In the genomic region with DNA sequence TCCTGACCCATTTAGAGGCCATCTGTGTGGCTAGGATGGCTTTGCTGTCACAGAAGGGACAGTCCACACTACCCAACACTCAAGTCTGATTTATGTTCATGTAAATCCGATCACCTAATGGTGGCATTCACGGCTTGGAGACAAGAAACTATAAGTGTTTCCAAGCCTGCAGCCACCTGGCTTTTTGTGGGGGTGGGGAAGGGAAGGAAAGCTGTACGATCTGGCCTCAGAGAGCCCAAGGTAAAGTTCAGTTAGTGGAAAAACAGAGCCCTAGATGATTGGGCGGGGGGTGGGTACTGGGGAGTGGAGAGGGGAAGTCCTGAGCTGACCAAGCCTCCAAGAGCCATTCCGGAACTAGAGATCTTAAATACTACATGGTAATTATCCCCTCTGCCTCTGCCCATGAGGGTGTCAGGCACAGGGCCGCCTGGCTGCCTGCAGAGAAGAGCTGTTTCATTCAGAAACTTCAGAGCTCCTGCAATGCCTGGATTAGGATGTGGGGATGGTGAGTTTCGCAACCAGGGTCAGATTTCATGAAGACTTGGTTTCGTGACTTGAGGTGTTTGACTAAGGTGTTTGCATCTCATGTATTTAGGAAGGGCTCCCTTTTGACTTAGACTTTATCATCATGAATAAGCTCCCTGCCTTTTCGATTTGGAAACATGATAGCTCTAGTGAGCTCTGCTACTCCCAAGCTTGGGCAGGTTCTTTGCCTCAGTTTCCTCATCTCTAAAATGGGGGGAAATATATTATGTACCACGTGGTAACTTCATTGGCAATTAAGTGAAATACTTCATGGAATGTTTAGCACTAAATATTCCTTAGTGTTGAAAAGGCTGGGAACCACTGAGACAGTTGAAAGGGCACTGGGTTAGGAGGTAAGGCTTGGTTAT, we compare ENCODE assay signal across 14 cellular contexts. TPM values are rescaled to one million over a fixed set of nuclear protein-coding genes. Genes with fewer than 3 reads are reported as not detected.
DNase-seq lines count a peak whose midpoint lies in the region; ATAC-seq and TF ChIP-seq lines count a peak whose summit lies in the region.
"Had no signal": no experiment of that assay in that cellular context is flagged by ENCODE, and none has a peak within 500 bp of the region (broad histone marks: within the 10 kb centered on the region; RNA-seq: fewer than 3 reads in every experiment).

No MANE protein-coding gene starts in this region.

- POLR2A ChIA-PET in WTC11 (lab: Charles Lee), result interaction anchor here (0.6 to 1.0 kb wide), 3 partner anchors 8 to 13 kb away, joined by 3 to 4 read pairs (median 3); partner anchors contain the start of gene TIMP3
- POLR2A ChIA-PET in activated CD4-positive, alpha-beta memory T cell treated with anti-CD3 and anti-CD28 coated beads, Interleukin-2, amount 10 ng/mL, durations not matched to agents 7 days and 5 days (lab: Charles Lee), result no interaction called here

- no peaks in the 10 kb centered on the region for H3K9me3 Mint-ChIP-seq in WTC11
- no peaks in the 10 kb centered on the region for H3K9me3 Mint-ChIP-seq in activated CD4-positive, alpha-beta memory T cell treated with anti-CD3 and anti-CD28 coated beads, Interleukin-2, amount 10 ng/mL, durations not matched to agents 7 days and 5 days
- H3K9me3 Mint-ChIP-seq: activated T-cell treated with anti-CD3 and anti-CD28 coated beads, Interleukin-2, amount 50 U/mL, for 4 hours had no signal

- H3K4me3 ChIP-seq in heart right ventricle, result peak overlapping the region in 1 of 10 donors; percentile 3
- no peak overlapping the region for H3K4me3 ChIP-seq in upper lobe of right lung
- H3K4me3 ChIP-seq: tibial nerve had no signal

- no peak overlapping the region; the same call in 1 of the 2 replicates for H3K27ac Mint-ChIP-seq in WTC11
- H3K27ac Mint-ChIP-seq in activated CD4-positive, alpha-beta memory T cell treated with anti-CD3 and anti-CD28 coated beads, Interleukin-2, amount 10 ng/mL, durations not matched to agents 7 days and 5 days, result no peak overlapping the region

- peaks cover 35% of the 10 kb centered on the region for H3K4me1 Mint-ChIP-seq in WTC11
- no peaks in the 10 kb centered on the region for H3K4me1 Mint-ChIP-seq in activated CD4-positive, alpha-beta memory T cell treated with anti-CD3 and anti-CD28 coated beads, Interleukin-2, amount 10 ng/mL, durations not matched to agents 7 days and 5 days

- 62 to 68% methylated on average over 10 of the region's 10 CpGs for WGBS in heart right ventricle, 2 donors

- H3K4me3 Mint-ChIP-seq in WTC11, result no peak overlapping the region
- no peak overlapping the region for H3K4me3 Mint-ChIP-seq in activated CD4-positive, alpha-beta memory T cell treated with anti-CD3 and anti-CD28 coated beads, Interleukin-2, amount 10 ng/mL, durations not matched to agents 7 days and 5 days
- H3K4me3 Mint-ChIP-seq: activated T-cell treated with anti-CD3 and anti-CD28 coated beads, Interleukin-2, amount 50 U/mL, for 4 hours had no signal

- peaks cover 0 to 18% (median 0%) of the 10 kb centered on the region in 9 donors for H3K36me3 ChIP-seq in heart right ventricle
- H3K36me3 ChIP-seq in upper lobe of right lung, result peaks cover 53% of the 10 kb centered on the region

- H3K27ac ChIP-seq in heart right ventricle, result peak overlapping the region in 8 of 10 donors; percentile 33 to 61 (median 50)
- no peak overlapping the region for H3K27ac ChIP-seq in upper lobe of right lung

- intact Hi-C loops in heart right ventricle (cut with DNase I), result no loop called here
- intact Hi-C loops in cardiac septum (cut with DNase I), result no loop called here
- intact Hi-C loops in upper lobe of right lung (cut with DNase I), result no loop called here

- no peaks in the 10 kb centered on the region for H3K27me3 Mint-ChIP-seq in WTC11 (ENCODE audit: low read depth)
- H3K27me3 Mint-ChIP-seq in activated CD4-positive, alpha-beta memory T cell treated with anti-CD3 and anti-CD28 coated beads, Interleukin-2, amount 10 ng/mL, durations not matched to agents 7 days and 5 days, result peaks cover 5% of the 10 kb centered on the region

- H3K4me1 ChIP-seq in heart right ventricle (peaks cover 34 to 97% (median 92%) of the 10 kb centered on the region in 9 donors), upper lobe of right lung (peaks cover 82% of the 10 kb centered on the region)

- ATAC-seq in heart right ventricle (peak in 2 of 8 donors; percentile 18 to 24), WTC11 (peak; percentile 87), upper lobe of right lung (peak; percentile 13), GM21381 (IDR thresholded peaks at IDR 0.05; ENCODE audit: unreplicated experiment) (no peak)
- ATAC-seq: activated T-cell treated with anti-CD3 and anti-CD28 coated beads, Interleukin-2, amount 50 U/mL, for 4 hours had no signal

- CTCF ChIA-PET in WTC11 (lab: Charles Lee), result interaction anchor here (0.9 to 5.8 kb wide), 7 partner anchors 9 to 291 kb away, joined by 3 to 53 read pairs (median 4); partner anchors contain the start of gene TIMP3
- CTCF ChIA-PET in activated CD4-positive, alpha-beta memory T cell treated with anti-CD3 and anti-CD28 coated beads, Interleukin-2, amount 10 ng/mL, durations not matched to agents 7 days and 5 days (lab: Charles Lee), result no interaction called here

- TF ChIP-seq CTCF in heart right ventricle (IDR thresholded peaks at IDR 0.05) (no peak), WTC11 (IDR thresholded peaks at IDR 0.05) (no peak), upper lobe of right lung (IDR thresholded peaks at IDR 0.05) (no peak)

- H3K9me3 ChIP-seq in heart right ventricle, result no peaks in the 10 kb centered on the region
- no peaks in the 10 kb centered on the region for H3K9me3 ChIP-seq in upper lobe of right lung
- H3K9me3 ChIP-seq: tibial nerve had no signal

- no peaks in the 10 kb centered on the region for H3K36me3 Mint-ChIP-seq in WTC11
- no peaks in the 10 kb centered on the region for H3K36me3 Mint-ChIP-seq in activated CD4-positive, alpha-beta memory T cell treated with anti-CD3 and anti-CD28 coated beads, Interleukin-2, amount 10 ng/mL, durations not matched to agents 7 days and 5 days (ENCODE audit: low read depth)

- H3K27me3 ChIP-seq in heart right ventricle (no peaks in the 10 kb centered on the region), upper lobe of right lung (no peaks in the 10 kb centered on the region)
- H3K27me3 ChIP-seq: tibial nerve had no signal

- DNase-seq in heart right ventricle, result no peak
- no peak for DNase-seq in cardiac septum (ENCODE audit: low spot score)
- DNase-seq in WTC11 (ENCODE audit: low spot score), result peak; percentile 38
- DNase-seq in islet precursor cell, result peak; percentile 69
- no peak for DNase-seq in upper lobe of right lung
- DNase-seq in T1000 (lab: John Stamatoyannopoulos, UW), result no peak
- DNase-seq in activated CD4-positive, alpha-beta memory T cell treated with anti-CD3 and anti-CD28 coated beads, Interleukin-2, amount 10 ng/mL, durations not matched to agents 7 days and 5 days, result no peak
- DNase-seq: activated CD4-positive, alpha-beta T cell treated with anti-CD3 and anti-CD28 coated beads for 1 hour; activated T-cell treated with anti-CD3 and anti-CD28 coated beads, Interleukin-2, amount 50 U/mL, for 4 hours; effector CD4-positive, alpha-beta T cell; NCI-H187 treated with DMSO at 0.1 percent for 48 hours; SW 1271 had no signal

TF ChIP-seq in WTC11, 78 proteins besides CTCF, POLR2A, EP300 and RAD21 (continues in another document):
- TF ChIP-seq ELF4 (CRISPR knock-in tag; IDR thresholded peaks at IDR 0.05; ENCODE audit: low read depth), result no peak
- no peak for TF ChIP-seq ZNF671 (CRISPR knock-in tag; IDR thresholded peaks at IDR 0.05)
- TF ChIP-seq RELA (CRISPR knock-in tag; IDR thresholded peaks at IDR 0.05; ENCODE audit: borderline replicate concordance), result no peak
- TF ChIP-seq, protein P1, sequence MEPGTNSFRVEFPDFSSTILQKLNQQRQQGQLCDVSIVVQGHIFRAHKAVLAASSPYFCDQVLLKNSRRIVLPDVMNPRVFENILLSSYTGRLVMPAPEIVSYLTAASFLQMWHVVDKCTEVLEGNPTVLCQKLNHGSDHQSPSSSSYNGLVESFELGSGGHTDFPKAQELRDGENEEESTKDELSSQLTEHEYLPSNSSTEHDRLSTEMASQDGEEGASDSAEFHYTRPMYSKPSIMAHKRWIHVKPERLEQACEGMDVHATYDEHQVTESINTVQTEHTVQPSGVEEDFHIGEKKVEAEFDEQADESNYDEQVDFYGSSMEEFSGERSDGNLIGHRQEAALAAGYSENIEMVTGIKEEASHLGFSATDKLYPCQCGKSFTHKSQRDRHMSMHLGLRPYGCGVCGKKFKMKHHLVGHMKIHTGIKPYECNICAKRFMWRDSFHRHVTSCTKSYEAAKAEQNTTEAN (CRISPR knock-in tag; IDR thresholded peaks at IDR 0.05), result no peak
- no peak for TF ChIP-seq NFATC4 (CRISPR knock-in tag; IDR thresholded peaks at IDR 0.05)
- TF ChIP-seq, protein P2, sequence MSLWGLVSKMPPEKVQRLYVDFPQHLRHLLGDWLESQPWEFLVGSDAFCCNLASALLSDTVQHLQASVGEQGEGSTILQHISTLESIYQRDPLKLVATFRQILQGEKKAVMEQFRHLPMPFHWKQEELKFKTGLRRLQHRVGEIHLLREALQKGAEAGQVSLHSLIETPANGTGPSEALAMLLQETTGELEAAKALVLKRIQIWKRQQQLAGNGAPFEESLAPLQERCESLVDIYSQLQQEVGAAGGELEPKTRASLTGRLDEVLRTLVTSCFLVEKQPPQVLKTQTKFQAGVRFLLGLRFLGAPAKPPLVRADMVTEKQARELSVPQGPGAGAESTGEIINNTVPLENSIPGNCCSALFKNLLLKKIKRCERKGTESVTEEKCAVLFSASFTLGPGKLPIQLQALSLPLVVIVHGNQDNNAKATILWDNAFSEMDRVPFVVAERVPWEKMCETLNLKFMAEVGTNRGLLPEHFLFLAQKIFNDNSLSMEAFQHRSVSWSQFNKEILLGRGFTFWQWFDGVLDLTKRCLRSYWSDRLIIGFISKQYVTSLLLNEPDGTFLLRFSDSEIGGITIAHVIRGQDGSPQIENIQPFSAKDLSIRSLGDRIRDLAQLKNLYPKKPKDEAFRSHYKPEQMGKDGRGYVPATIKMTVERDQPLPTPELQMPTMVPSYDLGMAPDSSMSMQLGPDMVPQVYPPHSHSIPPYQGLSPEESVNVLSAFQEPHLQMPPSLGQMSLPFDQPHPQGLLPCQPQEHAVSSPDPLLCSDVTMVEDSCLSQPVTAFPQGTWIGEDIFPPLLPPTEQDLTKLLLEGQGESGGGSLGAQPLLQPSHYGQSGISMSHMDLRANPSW (CRISPR knock-in tag; conservative IDR thresholded peaks at IDR 0.05; ENCODE audit: low read depth), result no peak
- TF ChIP-seq ZNF317 (CRISPR knock-in tag; IDR thresholded peaks at IDR 0.05; ENCODE audit: borderline replicate concordance, low read depth), result no peak
- no peak for TF ChIP-seq GABPB1 (CRISPR knock-in tag; IDR thresholded peaks at IDR 0.05)
- no peak for TF ChIP-seq ZBTB21 (CRISPR knock-in tag; IDR thresholded peaks at IDR 0.05; ENCODE audit: borderline replicate concordance)
- TF ChIP-seq ZNF219 (CRISPR knock-in tag; IDR thresholded peaks at IDR 0.05; ENCODE audit: borderline replicate concordance), result no peak

RNA-seq across cellular contexts. Expression of gene TIMP3, which starts 9.0 kb away (rescaled TPM):
- 100 to 1,000 TPM in 9 of 10 donors, 10 to 100 TPM in 1; 91.9 to 380 (median 166) TPM for total RNA-seq in heart right ventricle
- 100 to 1,000 TPM; 134 to 173 TPM for polyA plus RNA-seq in heart right ventricle
- 116 TPM for total RNA-seq in cardiac septum
- total RNA-seq in WTC11 (2021), result 3.3 to 4.0 TPM (median 4.0 TPM) in 3 replicates
- total RNA-seq in upper lobe of right lung, result 749 TPM
- total RNA-seq in activated CD4-positive, alpha-beta memory T cell treated with anti-CD3 and anti-CD28 coated beads, Interleukin-2, amount 10 ng/mL, durations not matched to agents 7 days and 5 days, result not detected

Comparison
In these comparisons a context has a peak if more than half of its experiments do, and no peak if none do; other contexts are left out.
1. DNase-seq: peak in WTC11 (single experiment) and islet precursor cell (single experiment); none in heart right ventricle (0 of 2), cardiac septum (single experiment), upper lobe of right lung (single experiment), T1000 (single experiment) and activated CD4-positive, alpha-beta memory T cell treated with anti-CD3 and anti-CD28 coated beads, Interleukin-2, amount 10 ng/mL, durations not matched to agents 7 days and 5 days (single experiment).
2. RNA of gene TIMP3, which starts 9.0 kb away (total RNA-seq): 749 TPM in upper lobe of right lung (single experiment), 91.9 to 380 TPM in heart right ventricle and 116 TPM in cardiac septum (single experiment); 3.3 to 4.0 TPM in WTC11 and not detected in activated CD4-positive, alpha-beta memory T cell treated with anti-CD3 and anti-CD28 coated beads, Interleukin-2, amount 10 ng/mL, durations not matched to agents 7 days and 5 days; every median in the first group is over 10 times any median in the second.